ENCODE assay signal across 19 cellular contexts in the genomic region with DNA sequence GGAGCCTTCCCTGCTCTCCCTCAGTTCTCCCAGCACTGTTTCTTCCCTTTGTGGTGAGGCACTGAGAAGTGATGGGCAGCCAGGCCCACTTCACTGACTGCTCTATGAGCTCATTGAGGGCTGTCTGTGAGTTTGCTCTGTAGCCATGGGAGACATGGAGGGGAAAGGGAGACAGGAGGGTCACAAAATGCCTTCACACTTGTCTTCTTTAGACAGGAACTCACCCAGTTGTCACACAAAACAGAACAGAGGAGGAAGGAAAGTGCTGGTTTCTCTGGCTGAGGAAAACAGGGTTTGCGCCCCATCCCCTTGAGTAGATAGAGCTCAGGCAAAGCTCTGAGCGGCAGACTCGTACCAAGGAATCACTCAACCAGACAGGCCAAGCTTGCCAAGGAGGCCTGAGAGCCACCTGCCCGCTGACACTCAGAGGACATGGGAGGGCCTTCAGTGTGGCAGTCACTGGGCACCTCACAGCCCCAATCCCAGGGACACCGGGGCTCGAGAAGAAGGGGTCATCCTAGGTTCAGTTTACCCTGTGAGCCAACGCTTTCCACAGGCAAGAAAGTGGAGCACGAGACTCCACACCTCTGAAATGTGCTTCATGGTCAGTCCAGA.
"Had no signal": no experiment of that assay in that cellular context is flagged by ENCODE, and none has a peak within 500 bp of the region (broad histone marks: within the 10 kb centered on the region; RNA-seq: fewer than 3 reads in every experiment).

No MANE protein-coding gene starts in this region.

- H3K27ac ChIP-seq: coronary artery, gastrocnemius medialis, heart right ventricle, ovary, stomach, tibial artery, upper lobe of right lung had no signal

- H3K9me3 ChIP-seq: gastrocnemius medialis, heart right ventricle, ovary, stomach, tibial artery, upper lobe of right lung had no signal

- H3K9me3 Mint-ChIP-seq: naive B cell, nephron had no signal

- H3K36me3 Mint-ChIP-seq: naive B cell had no signal

- H3K4me1 ChIP-seq: gastrocnemius medialis, stomach, tibial artery, upper lobe of right lung had no signal

- H3K4me1 Mint-ChIP-seq: naive B cell, nephron had no signal

- H3K27ac Mint-ChIP-seq: naive B cell, nephron had no signal

- H3K27me3 ChIP-seq: gastrocnemius medialis, tibial artery, upper lobe of right lung had no signal

- H3K4me3 ChIP-seq: coronary artery, gastrocnemius medialis, heart right ventricle, ovary, stomach, tibial artery, upper lobe of right lung had no signal

- ATAC-seq: esophagus mucosa, gastrocnemius medialis, heart right ventricle, right cardiac atrium, upper lobe of right lung had no signal

- H3K4me3 Mint-ChIP-seq: naive B cell, nephron had no signal

- DNase-seq: cerebellar nuclear complex; effector CD8-positive, alpha-beta T cell; gastrocnemius medialis; heart right ventricle; hypothalamus; kidney glomerular epithelial cell; mesendoderm; naive B cell; ovary; right cardiac atrium; small intestine; stimulated activated CD4-positive, alpha-beta T cell treated with anti-CD3 and anti-CD28 coated beads, Interleukin-12 subunit alpha, Interleukin-12 subunit beta, amount 100 ng/mL, for 4 hours; stimulated activated naive CD4-positive, alpha-beta T cell; stomach; tibial artery; upper lobe of right lung had no signal

- H3K36me3 ChIP-seq: gastrocnemius medialis, heart right ventricle, ovary, stomach, tibial artery, upper lobe of right lung had no signal
